ENCODE assay signal across 18 cellular contexts in the genomic region with DNA sequence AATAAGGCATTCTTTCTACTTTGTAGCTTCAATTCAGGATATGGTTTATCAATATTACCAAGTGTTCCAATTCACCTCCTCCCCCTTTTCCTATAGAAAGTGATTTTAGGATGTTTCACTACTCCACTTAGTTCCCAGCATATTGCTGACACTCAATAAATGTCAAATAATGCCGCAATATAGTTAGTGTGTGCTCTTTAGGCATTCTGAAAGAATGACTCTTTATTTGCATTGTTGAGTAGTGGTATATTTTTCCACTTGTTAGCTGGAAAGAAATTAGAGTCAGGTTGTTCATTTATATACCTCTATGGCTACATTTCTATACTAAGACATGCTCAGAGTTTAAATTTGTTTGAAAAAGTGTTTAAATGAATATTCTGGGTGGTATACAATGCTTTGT.
"Had no signal": no experiment of that assay in that cellular context is flagged by ENCODE, and none has a peak within 500 bp of the region (broad histone marks: within the 10 kb centered on the region; RNA-seq: fewer than 3 reads in every experiment).

No MANE protein-coding gene starts in this region.

- H3K4me3 Mint-ChIP-seq: activated B cell treated with CpG ODN at 0.5 μM for 24 hours; activated CD4-positive, alpha-beta memory T cell treated with anti-CD3 and anti-CD28 coated beads, Interleukin-2, amount 10 ng/mL, durations not matched to agents 7 days and 5 days; T-helper 17 cell had no signal

- H3K27ac Mint-ChIP-seq: activated B cell treated with CpG ODN at 0.5 μM for 24 hours; activated CD4-positive, alpha-beta memory T cell treated with anti-CD3 and anti-CD28 coated beads, Interleukin-2, amount 10 ng/mL, durations not matched to agents 7 days and 5 days; T-helper 17 cell had no signal

- H3K27me3 Mint-ChIP-seq: activated B cell treated with CpG ODN at 0.5 μM for 24 hours; activated CD4-positive, alpha-beta memory T cell treated with anti-CD3 and anti-CD28 coated beads, Interleukin-2, amount 10 ng/mL, durations not matched to agents 7 days and 5 days; T-helper 17 cell had no signal

- FAIRE-seq: bronchial epithelial cell had no signal

- DNase-seq: activated B cell treated with CpG ODN at 0.5 μM for 24 hours; activated CD4-positive, alpha-beta memory T cell treated with anti-CD3 and anti-CD28 coated beads, Interleukin-2, amount 10 ng/mL, durations not matched to agents 7 days and 5 days; activated CD4-positive, alpha-beta T cell treated with anti-CD3 and anti-CD28 coated beads, Interleukin-2, amount 50 U/mL, for 1 hour; amniotic stem cell; body of pancreas; central memory CD4-positive, alpha-beta T cell; Kasumi-1; KBM-7; NCI-H1105 treated with DMSO at 0.1 percent for 48 hours; NCI-H1436 treated with DMSO at 0.1 percent for 48 hours; NCI-H187; NCI-H2081; NCI-H510A treated with DMSO at 0.1 percent for 48 hours; NCI-H69; SIG-M5; T-helper 17 cell; T-helper 9 cell had no signal

- ATAC-seq: body of pancreas, T-helper 17 cell had no signal
